In genomic region chr19:15672580-15673175, GRCh38 we compare ENCODE assay signal across 9 cellular contexts. TPM values are rescaled to one million over a fixed set of nuclear protein-coding genes. Genes with fewer than 3 reads are reported as not detected.
A peak's percentile ranks its signal among the peaks of the same experiment; 100 is the strongest.
DNase-seq lines count a peak whose midpoint lies in the region; ATAC-seq and FAIRE-seq lines count a peak whose summit lies in the region.
"Had no signal": no experiment of that assay in that cellular context is flagged by ENCODE, and none has a peak within 500 bp of the region (broad histone marks: within the 10 kb centered on the region; RNA-seq: fewer than 3 reads in every experiment).

Gene CYP4F12 (plus strand): TSS chr19:15673087. CDS start chr19:15673530, 443 bp downstream.

- H3K36me3 Mint-ChIP-seq in activated CD4-positive, alpha-beta T cell treated with anti-CD3 and anti-CD28 coated beads, Interleukin-2, amount 10 ng/mL, durations not matched to agents 24 days and 14 days (ENCODE audit: low read depth): no peaks in the 10 kb centered on the region

- H3K27ac Mint-ChIP-seq in activated CD4-positive, alpha-beta T cell treated with anti-CD3 and anti-CD28 coated beads, Interleukin-2, amount 10 ng/mL, durations not matched to agents 24 days and 14 days: no peak within 1 kb of the TSS

- H3K27me3 Mint-ChIP-seq in activated CD4-positive, alpha-beta T cell treated with anti-CD3 and anti-CD28 coated beads, Interleukin-2, amount 10 ng/mL, durations not matched to agents 24 days and 14 days: no peaks in the 10 kb centered on the region

- no peak within 1 kb of the TSS for H3K4ac ChIP-seq in mesendoderm (ENCODE audit: low read depth, low read length)

- no peak within 1 kb of the TSS for H3K4me3 Mint-ChIP-seq in activated CD4-positive, alpha-beta T cell treated with anti-CD3 and anti-CD28 coated beads, Interleukin-2, amount 10 ng/mL, durations not matched to agents 24 days and 14 days

- no peak within 1 kb of the TSS for H4K5ac ChIP-seq in mesendoderm (ENCODE audit: low read length)

- no peak within 1 kb of the TSS for H3K18ac ChIP-seq in mesendoderm (ENCODE audit: low read length)

- H3K27me3 ChIP-seq in right cardiac atrium (ENCODE audit: control insufficient read depth, insufficient read depth): no peaks in the 10 kb centered on the region
- H3K27me3 ChIP-seq in stomach smooth muscle (ENCODE audit: control insufficient read depth in 1 of 2, insufficient read depth in 2 of 2, low read length in 2 of 2): no peaks in the 10 kb centered on the region
- no peaks in the 10 kb centered on the region for H3K27me3 ChIP-seq in mesendoderm (ENCODE audit: insufficient read depth, low read length, poor library complexity)

- H3K27ac ChIP-seq in right cardiac atrium (ENCODE audit: low read length) (peak within 1 kb of the TSS; percentile 57), stomach smooth muscle (ENCODE audit: low read length) (peak within 1 kb of the TSS; percentile 46), mesendoderm (ENCODE audit: low read depth, low read length) (no peak within 1 kb of the TSS)
- H3K27ac ChIP-seq: 22Rv1 had no signal

- peaks cover 4% of the 10 kb centered on the region for H3K4me1 ChIP-seq in right cardiac atrium (ENCODE audit: control insufficient read depth, insufficient read depth, low read length)
- H3K4me1 ChIP-seq in stomach smooth muscle (ENCODE audit: control insufficient read depth, insufficient read depth, low read length): peaks cover 18% of the 10 kb centered on the region
- H3K4me1 ChIP-seq in mesendoderm (ENCODE audit: control insufficient read depth, low read depth, low read length): no peaks in the 10 kb centered on the region

- no peak within 1 kb of the TSS for H2AK5ac ChIP-seq in mesendoderm (ENCODE audit: low read length)

- H3K4me2 ChIP-seq in mesendoderm (ENCODE audit: low read length): no peak within 1 kb of the TSS

- H3K4me1 Mint-ChIP-seq in activated CD4-positive, alpha-beta T cell treated with anti-CD3 and anti-CD28 coated beads, Interleukin-2, amount 10 ng/mL, durations not matched to agents 24 days and 14 days: no peaks in the 10 kb centered on the region

- WGBS in right cardiac atrium: 9% methylated on average over 6 of the region's 6 CpGs
- no CpG with 5 or more reads among the region's 6 CpGs for WGBS in mesendoderm (ENCODE audit: extremely low coverage, insufficient coverage, low lambda C conversion rate)

- H3K23ac ChIP-seq in mesendoderm (ENCODE audit: low read length): no peak within 1 kb of the TSS

- peak; percentile 31 for DNase-seq in DMS 273 (lab: John Stamatoyannopoulos, UW; ENCODE audit: unreplicated experiment)
- DNase-seq in DMS 273 treated with DMSO at 0.1 percent for 48 hours (lab: John Stamatoyannopoulos, UW): no peak
- DNase-seq in activated CD4-positive, alpha-beta T cell treated with anti-CD3 and anti-CD28 coated beads, Interleukin-2, amount 10 ng/mL, durations not matched to agents 24 days and 14 days: peak; percentile 53
- peak; percentile 92 to 96 (median 96) for DNase-seq in right cardiac atrium
- no peak for DNase-seq in 8988T
- no peak for DNase-seq in HTR-8/SVneo (ENCODE audit: insufficient read length, low spot score)
- no peak for DNase-seq in mesendoderm

- H2BK5ac ChIP-seq in mesendoderm (ENCODE audit: low read length): no peak within 1 kb of the TSS

- H3K36me3 ChIP-seq in stomach smooth muscle (ENCODE audit: control insufficient read depth in 2 of 2, insufficient read depth in 2 of 2, low read length in 2 of 2) (no peaks in the 10 kb centered on the region), mesendoderm (ENCODE audit: control insufficient read depth, insufficient read depth, low read length) (no peaks in the 10 kb centered on the region)

- no peak within 1 kb of the TSS for H2BK120ac ChIP-seq in mesendoderm (ENCODE audit: low read depth, low read length)

- H2BK15ac ChIP-seq in mesendoderm (replicated peaks; ENCODE audit: low read depth): no peak within 1 kb of the TSS

- H3K9ac ChIP-seq in stomach smooth muscle (ENCODE audit: low read length in 2 of 2) (peak within 1 kb of the TSS in 1 of 2 donors; percentile 28), mesendoderm (ENCODE audit: low read length) (no peak within 1 kb of the TSS)

- peaks cover 3% of the 10 kb centered on the region for H3K9me3 Mint-ChIP-seq in activated CD4-positive, alpha-beta T cell treated with anti-CD3 and anti-CD28 coated beads, Interleukin-2, amount 10 ng/mL, durations not matched to agents 24 days and 14 days

- peak within 1 kb of the TSS; percentile 4 for H3K4me3 ChIP-seq in right cardiac atrium (ENCODE audit: low read length)
- H3K4me3 ChIP-seq in stomach smooth muscle (ENCODE audit: low read length in 2 of 2): peak within 1 kb of the TSS in 1 of 2 donors; percentile 44
- H3K4me3 ChIP-seq in mesendoderm (ENCODE audit: low read length): no peak within 1 kb of the TSS

- H3K79me1 ChIP-seq in mesendoderm (ENCODE audit: low read length): no peaks in the 10 kb centered on the region

- FAIRE-seq in HTR-8/SVneo (lab: Jason Lieb, UNC): no peak

- H3K56ac ChIP-seq in mesendoderm (ENCODE audit: low read length): no peak within 1 kb of the TSS

- H3K79me2 ChIP-seq in mesendoderm (ENCODE audit: control insufficient read depth, insufficient read depth, low read length): no peaks in the 10 kb centered on the region

- ATAC-seq in right cardiac atrium: peak; percentile 98

- H4K8ac ChIP-seq in mesendoderm (ENCODE audit: low read depth, low read length): no peak within 1 kb of the TSS

- H3K9me3 ChIP-seq in right cardiac atrium (ENCODE audit: control insufficient read depth, low read length) (no peaks in the 10 kb centered on the region), stomach smooth muscle (ENCODE audit: control insufficient read depth in 2 of 2, low read length in 2 of 2) (no peaks in the 10 kb centered on the region)

- intact Hi-C loops in activated CD4-positive, alpha-beta T cell treated with anti-CD3 and anti-CD28 coated beads, Interleukin-2, amount 10 ng/mL, durations not matched to agents 24 days and 14 days (cut with micrococcal nuclease): no loop called here
- intact Hi-C loops in right cardiac atrium (cut with DNase I): loop anchor here in 1 of 4 donors (5.0 kb wide), 1 partner anchor 105 kb away; no protein-coding TSS in a partner anchor

RNA-seq across cellular contexts. Expression of gene CYP4F12, which starts in this region (rescaled TPM):
- total RNA-seq in activated CD4-positive, alpha-beta T cell treated with anti-CD3 and anti-CD28 coated beads, Interleukin-2, amount 10 ng/mL, durations not matched to agents 24 days and 14 days: not detected in 2 replicates
- total RNA-seq in right cardiac atrium: 1 to 10 TPM; 4.5 to 8.3 (median 7.8) TPM
- 6.3 TPM for polyA plus RNA-seq in right cardiac atrium
- polyA plus RNA-seq in mesendoderm (2013, experiment 1 of 2): not detected
- not detected for polyA plus RNA-seq in mesendoderm (2013, experiment 2 of 2)

Comparison
In these comparisons a context has a peak if more than half of its experiments do, and no peak if none do; other contexts are left out.
1. DNase-seq: peak in DMS 273 (single experiment) and right cardiac atrium (3 of 3); none in DMS 273 treated with DMSO at 0.1 percent for 48 hours (single experiment), 8988T (single experiment), HTR-8/SVneo (single experiment) and mesendoderm (single experiment).
2. Peak in DNase-seq in activated CD4-positive, alpha-beta T cell treated with anti-CD3 and anti-CD28 coated beads, Interleukin-2, amount 10 ng/mL, durations not matched to agents 24 days and 14 days; RNA of the gene not detected or under 1 TPM.